ENCODE assay signal across 27 cellular contexts in the genomic region with DNA sequence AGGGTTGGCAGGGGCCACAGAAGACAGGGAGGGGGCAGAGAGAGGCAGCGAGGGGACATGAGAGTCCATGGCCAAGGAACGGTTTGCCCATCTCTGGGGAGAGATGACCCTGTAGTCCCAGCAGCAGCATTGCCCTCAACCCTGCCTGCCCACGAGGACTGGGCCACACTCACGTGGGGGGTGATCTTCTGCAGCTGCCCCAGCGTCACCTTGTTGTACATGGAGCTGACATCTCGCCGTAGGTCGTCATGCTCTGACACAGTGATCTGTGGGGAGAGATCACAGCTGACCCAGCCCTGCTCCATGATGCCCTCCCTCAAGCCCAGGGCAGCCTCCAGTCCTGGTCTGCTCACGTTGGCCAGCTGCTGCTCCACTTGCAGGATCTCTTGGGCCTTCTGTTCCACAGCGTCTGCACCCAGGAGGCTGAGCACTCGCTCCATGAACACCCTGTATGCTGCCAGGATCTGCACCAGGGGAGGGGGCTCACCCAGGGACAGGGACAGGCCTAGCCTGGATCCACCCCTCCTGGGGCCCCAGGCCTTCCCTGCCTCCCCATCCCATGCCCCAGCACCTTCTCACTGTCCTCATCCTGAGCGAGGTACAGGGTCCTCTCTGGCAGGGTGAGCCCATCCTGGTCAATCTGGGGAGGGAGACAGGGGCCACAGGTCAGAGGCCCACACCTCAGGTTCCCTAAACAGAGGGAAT. TPM values are rescaled to one million over a fixed set of nuclear protein-coding genes. Genes with fewer than 3 reads are reported as not detected.
DNase-seq lines count a peak whose midpoint lies in the region; FAIRE-seq and TF ChIP-seq lines count a peak whose summit lies in the region.
"Had no signal": no experiment of that assay in that cellular context is flagged by ENCODE, and none has a peak within 500 bp of the region (broad histone marks: within the 10 kb centered on the region; RNA-seq: fewer than 3 reads in every experiment).

No MANE protein-coding gene starts in this region.

- H2BK20ac ChIP-seq in H1 (ENCODE audit: low read length) = 0 out of 2 replicates have a peak overlapping the region, but pooled peaks have one; percentile 27

- no peak overlapping the region for H3K4ac ChIP-seq in H1 (replicated peaks; ENCODE audit: insufficient read length, low read depth, low read length)

- no peak overlapping the region for H2BK12ac ChIP-seq in H1 (ENCODE audit: low read depth, low read length)

- no peak overlapping the region for H4K91ac ChIP-seq in H1 (replicated peaks; ENCODE audit: insufficient read length, low read length)

- POLR2A ChIA-PET in H1 (lab: Charles Lee; ENCODE audit: partially characterized antibody) = no interaction called here

- no peak overlapping the region for H2BK15ac ChIP-seq in H1 (ENCODE audit: low read length)

- no peak overlapping the region for H2BK120ac ChIP-seq in H1 (replicated peaks; ENCODE audit: low read depth, low read length)

- H3K4me3 ChIP-seq in H1 (ENCODE audit: extremely low read depth in 1 of 4, insufficient read depth in 2 of 4, low read depth in 3 of 4, low read length in 4 of 4) (peak overlapping the region in 3 of 4 experiments; percentile 31 to 62 (median 43); a peak in 3 of 8 replicates), osteoblast (ENCODE audit: insufficient read depth, low read length) (no peak overlapping the region)
- H3K4me3 ChIP-seq: heart left ventricle, psoas muscle had no signal

- H3K27ac ChIP-seq in H1 (ENCODE audit: low read depth, low read length) = no peak overlapping the region
- no peak overlapping the region for H3K27ac ChIP-seq in osteoblast (ENCODE audit: low read depth, low read length)
- H3K27ac ChIP-seq: C4-2B, coronary artery, heart left ventricle, psoas muscle had no signal

- TF ChIP-seq CTCF in H1 (IDR thresholded peaks at IDR 0.05; ENCODE audit: control extremely low read depth in 1 of 3, insufficient read depth in 1 of 3, low read depth in 1 of 3, low read length in 3 of 3) (no peak), osteoblast (IDR thresholded peaks at IDR 0.05; ENCODE audit: extremely low read depth, low read depth, low read length) (no peak)

- H2BK5ac ChIP-seq in H1 (ENCODE audit: low read depth, low read length) = no peak overlapping the region

- peak overlapping the region in 1 of 2 experiments; percentile 56; a peak in 1 of 4 replicates for H3K4me2 ChIP-seq in H1 (ENCODE audit: insufficient read depth in 1 of 2, low read depth in 2 of 2, low read length in 2 of 2)
- no peak overlapping the region for H3K4me2 ChIP-seq in osteoblast (ENCODE audit: insufficient read depth, low read length)

- peaks cover 12% of the 10 kb centered on the region; the same call in 1 of the 2 replicates for H3K23me2 ChIP-seq in H1 (ENCODE audit: low read depth, low read length)

- intact Hi-C loops in activated naive CD4-positive, alpha-beta T cell treated with anti-CD3 and anti-CD28 coated beads for 36 hours (cut with micrococcal nuclease) = no loop called here

- peak; percentile 2 for DNase-seq in activated naive CD4-positive, alpha-beta T cell treated with anti-CD3 and anti-CD28 coated beads for 36 hours
- DNase-seq in activated naive CD4-positive, alpha-beta T cell treated with Interleukin-2 at 50 U/mL for 16 hours = no peak
- DNase-seq in H1 (ENCODE audit: low read depth in 1 of 2, low spot score in 2 of 2) (no peak), osteoblast (ENCODE audit: insufficient read length, low spot score, missing footprints) (peak; percentile 75), NCI-H774 (lab: John Stamatoyannopoulos, UW) (no peak), NCI-H345 treated with DMSO at 0.1 percent for 48 hours (lab: John Stamatoyannopoulos, UW; ENCODE audit: unreplicated experiment) (no peak), hippocampal formation (lab: John Stamatoyannopoulos, UW) (no peak)
- DNase-seq: DMS153; GDM1; NCI-H1105; NCI-H2107; NCI-H524; small intestine; stimulated activated CD4-positive, alpha-beta T cell treated with anti-CD3 and anti-CD28 coated beads, Interleukin-4, amount 100 ng/mL, for 24 hours had no signal

- no peak overlapping the region for H4K5ac ChIP-seq in H1 (ENCODE audit: insufficient read length, low read depth, low read length)

- H3K36me3 ChIP-seq in H1 (ENCODE audit: control insufficient read depth in 2 of 4, insufficient read depth in 4 of 4, low read length in 3 of 4) (peaks cover 0 to 11% (median 0%) of the 10 kb centered on the region in 4 experiments; a peak in 1 of 8 replicates), osteoblast (ENCODE audit: insufficient read depth, low read length) (no peaks in the 10 kb centered on the region)
- H3K36me3 ChIP-seq: heart left ventricle had no signal

- H3K79me2 ChIP-seq in H1 (ENCODE audit: control insufficient read depth in 1 of 2, insufficient read depth in 2 of 2, low read length in 2 of 2) (no peaks in the 10 kb centered on the region), osteoblast (ENCODE audit: insufficient read depth, low read length) (no peaks in the 10 kb centered on the region)

- H3K9ac ChIP-seq in H1 (replicated peaks in 1 of 4; ENCODE audit: extremely low read depth in 1 of 4, low read depth in 3 of 4, low read length in 3 of 4) = no peak overlapping the region

- no peak overlapping the region for H3K23ac ChIP-seq in H1 (ENCODE audit: insufficient read length)

- H3K27me3 Mint-ChIP-seq in activated naive CD4-positive, alpha-beta T cell treated with anti-CD3 and anti-CD28 coated beads for 36 hours (ENCODE audit: low read depth) = peaks cover 31% of the 10 kb centered on the region

- TF ChIP-seq RAD21 in H1 (IDR thresholded peaks at IDR 0.05 in 1 of 2, conservative IDR thresholded peaks at IDR 0.05 in 1 of 2; ENCODE audit: low read depth in 2 of 2, low read length in 2 of 2) = no peak

- H3K4me1 Mint-ChIP-seq in activated naive CD4-positive, alpha-beta T cell treated with anti-CD3 and anti-CD28 coated beads for 36 hours (ENCODE audit: low read depth) = peaks cover 3% of the 10 kb centered on the region

- H4K8ac ChIP-seq in H1 (ENCODE audit: extremely low read depth, insufficient read depth, low read length) = no peak overlapping the region

- CTCF ChIA-PET in activated naive CD4-positive, alpha-beta T cell treated with anti-CD3 and anti-CD28 coated beads for 36 hours (lab: Charles Lee) = interaction anchor here (1.1 kb wide), 1 partner anchor 578 kb away, joined by 3 read pairs; no protein-coding TSS in a partner anchor
- CTCF ChIA-PET in H1 (lab: Charles Lee; ENCODE audit: partially characterized antibody) = interaction anchor here (0.8 to 4.5 kb wide), 12 partner anchors 8 to 585 kb away, joined by 3 to 17 read pairs (median 3); a partner anchor contains a TSS

- no peak overlapping the region for H3K56ac ChIP-seq in H1 (replicated peaks; ENCODE audit: insufficient read length, low read depth, low read length)

- no peak overlapping the region for H2AK5ac ChIP-seq in H1 (ENCODE audit: low read depth, low read length)

- WGBS in H1 (ENCODE audit: extremely low coverage in 1 of 2, insufficient coverage in 1 of 2, insufficient read length in 1 of 2, insufficient replicate concordance in 2 of 2, low coverage in 1 of 2, low lambda C conversion rate in 2 of 2, missing lambda C conversion rate in 1 of 2), 2 experiments = 86% methylated on average over 12 of the region's 12 CpGs; no CpG with 5 or more reads in 1 of the 2 experiments

- peak overlapping the region; percentile 3 for H3K4me3 Mint-ChIP-seq in activated naive CD4-positive, alpha-beta T cell treated with anti-CD3 and anti-CD28 coated beads for 36 hours
- H3K4me3 Mint-ChIP-seq: T-helper 1 cell treated with Interleukin-12 subunit alpha and Interleukin-12 subunit beta and Interleukin-4 antibody, amounts not matched to agents 30 μg/mL and 1 μg/mL, for 36 hours had no signal

- peaks cover 35 to 57% (median 48%) of the 10 kb centered on the region in 4 experiments for H3K27me3 ChIP-seq in H1 (replicated peaks in 1 of 4; ENCODE audit: control insufficient read depth in 3 of 4, extremely low read depth in 1 of 4, insufficient read depth in 3 of 4, low read length in 3 of 4)
- peaks cover 42% of the 10 kb centered on the region for H3K27me3 ChIP-seq in osteoblast (ENCODE audit: insufficient read depth, low read length)

- TF ChIP-seq EP300 in H1 (IDR thresholded peaks at IDR 0.05; ENCODE audit: borderline replicate concordance in 1 of 2, low read depth in 2 of 2, low read length in 2 of 2) = no peak

- H3K4me1 ChIP-seq in H1 (replicated peaks in 1 of 4; ENCODE audit: control insufficient read depth in 3 of 4, insufficient read depth in 4 of 4, low read length in 3 of 4) (peaks cover 0 to 34% (median 20%) of the 10 kb centered on the region in 4 experiments; a peak in 6 of 7 replicates), osteoblast (ENCODE audit: insufficient read depth, low read length) (no peaks in the 10 kb centered on the region)
- H3K4me1 ChIP-seq: psoas muscle had no signal

- H3K36me3 Mint-ChIP-seq in activated naive CD4-positive, alpha-beta T cell treated with anti-CD3 and anti-CD28 coated beads for 36 hours (ENCODE audit: low read depth) = no peaks in the 10 kb centered on the region

- H3K9me3 ChIP-seq in H1 (ENCODE audit: insufficient read depth in 2 of 2, low read depth in 1 of 2, low read length in 1 of 2) (no peaks in the 10 kb centered on the region; a peak in 1 of 4 replicates), osteoblast (ENCODE audit: low read depth, low read length) (no peaks in the 10 kb centered on the region)
- H3K9me3 ChIP-seq: heart left ventricle, psoas muscle had no signal

- TF ChIP-seq POLR2A in Raji (IDR thresholded peaks at IDR 0.05; ENCODE audit: insufficient read depth, low read depth, low read length) = 0 out of 2 replicates have a peak, but pooled peaks have one; percentile 8
- no peak for TF ChIP-seq POLR2A in H1 (IDR thresholded peaks at IDR 0.05; ENCODE audit: control extremely low read depth in 1 of 2, low read depth in 2 of 2, low read length in 2 of 2)

- FAIRE-seq in H1 (lab: Jason Lieb, UNC) = no peak
- FAIRE-seq: GM19239, HTR-8/SVneo, islet of Langerhans, small intestine had no signal

- H2AFZ ChIP-seq in H1 (ENCODE audit: low read length) = no peak overlapping the region
- no peak overlapping the region for H2AFZ ChIP-seq in osteoblast (ENCODE audit: low read length)

- H4K20me1 ChIP-seq in H1 (replicated peaks in 1 of 2; ENCODE audit: control insufficient read depth in 1 of 2, insufficient read depth in 2 of 2, low read length in 2 of 2) = peaks cover 4 to 13% of the 10 kb centered on the region in 2 experiments
- peaks cover 4% of the 10 kb centered on the region for H4K20me1 ChIP-seq in osteoblast (ENCODE audit: insufficient read depth, low read length)

- no peak overlapping the region for H3K14ac ChIP-seq in H1 (ENCODE audit: insufficient read length)

- no peaks in the 10 kb centered on the region for H3K79me1 ChIP-seq in H1 (ENCODE audit: low read depth, low read length)

- H3K27ac Mint-ChIP-seq in activated naive CD4-positive, alpha-beta T cell treated with anti-CD3 and anti-CD28 coated beads for 36 hours = no peak overlapping the region
- H3K27ac Mint-ChIP-seq: activated T-helper 2 cell treated with anti-CD3 and anti-CD28 coated beads, Interferon-gamma antibody, Interleukin-2, Interleukin-4, amounts not matched to agents 10 μg/mL and 5 μg/mL and 100 μg/mL, durations not matched to agents 14 hours and 24 hours and 36 hours; T-helper 1 cell treated with Interleukin-12 subunit alpha and Interleukin-12 subunit beta and Interleukin-4 antibody, amounts not matched to agents 30 μg/mL and 1 μg/mL, for 36 hours had no signal

- H3K18ac ChIP-seq in H1 (ENCODE audit: extremely low read depth, low read length) = no peak overlapping the region

- no peaks in the 10 kb centered on the region for H3K9me3 Mint-ChIP-seq in activated naive CD4-positive, alpha-beta T cell treated with anti-CD3 and anti-CD28 coated beads for 36 hours
- H3K9me3 Mint-ChIP-seq: activated T-helper 2 cell treated with anti-CD3 and anti-CD28 coated beads, Interferon-gamma antibody, Interleukin-2, Interleukin-4, amounts not matched to agents 10 μg/mL and 5 μg/mL and 100 μg/mL, durations not matched to agents 14 hours and 24 hours and 36 hours; T-helper 1 cell treated with Interleukin-12 subunit alpha and Interleukin-12 subunit beta and Interleukin-4 antibody, amounts not matched to agents 30 μg/mL and 1 μg/mL, for 36 hours had no signal

RNA-seq across cellular contexts. Expression of a gene that starts 2.9 kb away (rescaled TPM):
- under 1 TPM in 1 of 2 experiments, not detected in 1; 0.12 TPM for total RNA-seq in activated naive CD4-positive, alpha-beta T cell treated with anti-CD3 and anti-CD28 coated beads for 36 hours
- total RNA-seq in H1 (2021; fragmentation: NEBNext Ultra II Directional; extraction: Animal tissue kit (Norgen Biotek cat#: 25700)) = 6.5 and 7.7 TPM in 2 replicates
- 20.2 and 27.9 TPM in 2 replicates for polyA plus RNA-seq in H1 (2011; rRNA removed)
- polyA plus RNA-seq in H1 (2011; cell fraction: cytosol; rRNA removed) = 18.1 TPM
- polyA plus RNA-seq in H1 (2011; cell fraction: nucleus; rRNA removed) = 86.7 TPM
- 5.2 to 12.4 TPM (median 10.2 TPM) in 4 replicates for polyA plus RNA-seq in H1 (2012, experiment 1 of 2)
- 9.9 TPM for polyA plus RNA-seq in H1 (2012, experiment 2 of 2)
- 8.7 TPM for polyA plus RNA-seq in H1 (2013, experiment 1 of 2)
- 7.6 TPM for polyA plus RNA-seq in H1 (2013, experiment 2 of 2)
- 7.0 and 9.2 TPM in 2 replicates for polyA minus RNA-seq in H1 (2011; rRNA and poly(A)+ RNA removed)
- 7.3 TPM for polyA minus RNA-seq in H1 (2011; cell fraction: cytosol; rRNA and poly(A)+ RNA removed)
- 11.7 TPM for polyA minus RNA-seq in H1 (2011; cell fraction: nucleus; rRNA and poly(A)+ RNA removed)
- total RNA-seq in osteoblast = not detected in 2 replicates
- total RNA-seq: LHCN-M2, lung microvascular endothelial cell had no signal

RNA-seq across cellular contexts. Expression of a gene that starts 28.8 kb away (rescaled TPM):
- total RNA-seq in activated naive CD4-positive, alpha-beta T cell treated with anti-CD3 and anti-CD28 coated beads for 36 hours = not detected
- total RNA-seq in H1 (2021; fragmentation: NEBNext Ultra II Directional; extraction: Animal tissue kit (Norgen Biotek cat#: 25700)) = not detected in 2 replicates
- not detected in 2 replicates for polyA plus RNA-seq in H1 (2011; rRNA removed)
- polyA plus RNA-seq in H1 (2011; cell fraction: cytosol; rRNA removed) = not detected
- polyA plus RNA-seq in H1 (2011; cell fraction: nucleus; rRNA removed) = not detected
- polyA plus RNA-seq in H1 (2012, experiment 1 of 2) = not detected in 4 replicates
- polyA plus RNA-seq in H1 (2012, experiment 2 of 2) = not detected
- not detected for polyA plus RNA-seq in H1 (2013, experiment 1 of 2)
- not detected for polyA plus RNA-seq in H1 (2013, experiment 2 of 2)
- not detected in 2 replicates for polyA minus RNA-seq in H1 (2011; rRNA and poly(A)+ RNA removed)
- polyA minus RNA-seq in H1 (2011; cell fraction: cytosol; rRNA and poly(A)+ RNA removed) = not detected
- polyA minus RNA-seq in H1 (2011; cell fraction: nucleus; rRNA and poly(A)+ RNA removed) = not detected
- not detected in 2 replicates for total RNA-seq in osteoblast
- total RNA-seq: activated T-helper 2 cell treated with anti-CD3 and anti-CD28 coated beads, Interferon-gamma antibody, Interleukin-2, Interleukin-4, amounts not matched to agents 10 μg/mL and 5 μg/mL and 100 μg/mL, durations not matched to agents 14 hours and 24 hours and 36 hours; heart left ventricle; LHCN-M2; lung microvascular endothelial cell; psoas muscle had no signal
- polyA plus RNA-seq: heart left ventricle had no signal

RNA-seq across cellular contexts. Expression of a gene that starts 35.4 kb away (rescaled TPM):
- total RNA-seq in activated naive CD4-positive, alpha-beta T cell treated with anti-CD3 and anti-CD28 coated beads for 36 hours = not detected
- not detected in 2 replicates for total RNA-seq in H1 (2021; fragmentation: NEBNext Ultra II Directional; extraction: Animal tissue kit (Norgen Biotek cat#: 25700))
- polyA plus RNA-seq in H1 (2011; rRNA removed) = 0.03 and 0.11 TPM in 2 replicates
- 0.09 TPM for polyA plus RNA-seq in H1 (2011; cell fraction: cytosol; rRNA removed)
- polyA plus RNA-seq in H1 (2011; cell fraction: nucleus; rRNA removed) = 0.14 TPM
- polyA plus RNA-seq in H1 (2012, experiment 1 of 2) = 0.17 TPM in 1 of 4 replicates, not detected in the others
- polyA plus RNA-seq in H1 (2012, experiment 2 of 2) = not detected
- not detected for polyA plus RNA-seq in H1 (2013, experiment 1 of 2)
- polyA plus RNA-seq in H1 (2013, experiment 2 of 2) = not detected
- not detected in 2 replicates for polyA minus RNA-seq in H1 (2011; rRNA and poly(A)+ RNA removed)
- polyA minus RNA-seq in H1 (2011; cell fraction: cytosol; rRNA and poly(A)+ RNA removed) = not detected
- polyA minus RNA-seq in H1 (2011; cell fraction: nucleus; rRNA and poly(A)+ RNA removed) = not detected
- not detected in 2 replicates for total RNA-seq in osteoblast
- total RNA-seq: activated T-helper 2 cell treated with anti-CD3 and anti-CD28 coated beads, Interferon-gamma antibody, Interleukin-2, Interleukin-4, amounts not matched to agents 10 μg/mL and 5 μg/mL and 100 μg/mL, durations not matched to agents 14 hours and 24 hours and 36 hours; H7; lung microvascular endothelial cell had no signal
- polyA plus RNA-seq: small intestine had no signal

RNA-seq across cellular contexts. Expression of a gene that starts 41.2 kb away (rescaled TPM):
- not detected for total RNA-seq in activated naive CD4-positive, alpha-beta T cell treated with anti-CD3 and anti-CD28 coated beads for 36 hours
- not detected in 2 replicates for total RNA-seq in H1 (2021; fragmentation: NEBNext Ultra II Directional; extraction: Animal tissue kit (Norgen Biotek cat#: 25700))
- 0.11 and 0.24 TPM in 2 replicates for polyA plus RNA-seq in H1 (2011; rRNA removed)
- polyA plus RNA-seq in H1 (2011; cell fraction: cytosol; rRNA removed) = 0.21 TPM
- 0.40 TPM for polyA plus RNA-seq in H1 (2011; cell fraction: nucleus; rRNA removed)
- 0.09 to 0.27 TPM (median 0.13 TPM) in 3 of 4 replicates, not detected in the other for polyA plus RNA-seq in H1 (2012, experiment 1 of 2)
- 0.35 TPM for polyA plus RNA-seq in H1 (2012, experiment 2 of 2)
- 0.12 TPM for polyA plus RNA-seq in H1 (2013, experiment 1 of 2)
- 0.11 TPM for polyA plus RNA-seq in H1 (2013, experiment 2 of 2)
- 0.06 TPM in 1 of 2 replicates, not detected in the other for polyA minus RNA-seq in H1 (2011; rRNA and poly(A)+ RNA removed)
- not detected for polyA minus RNA-seq in H1 (2011; cell fraction: cytosol; rRNA and poly(A)+ RNA removed)
- not detected for polyA minus RNA-seq in H1 (2011; cell fraction: nucleus; rRNA and poly(A)+ RNA removed)
- total RNA-seq in osteoblast = not detected in 2 replicates
- total RNA-seq: activated T-helper 2 cell treated with anti-CD3 and anti-CD28 coated beads, Interferon-gamma antibody, Interleukin-2, Interleukin-4, amounts not matched to agents 10 μg/mL and 5 μg/mL and 100 μg/mL, durations not matched to agents 14 hours and 24 hours and 36 hours; H7; heart left ventricle; lung microvascular endothelial cell had no signal
- polyA plus RNA-seq: heart left ventricle, small intestine had no signal

RNA-seq across cellular contexts. Expression of a gene that starts 54.7 kb away (rescaled TPM):
- total RNA-seq in activated naive CD4-positive, alpha-beta T cell treated with anti-CD3 and anti-CD28 coated beads for 36 hours = not detected
- total RNA-seq in H1 (2021; fragmentation: NEBNext Ultra II Directional; extraction: Animal tissue kit (Norgen Biotek cat#: 25700)) = not detected in 2 replicates
- polyA plus RNA-seq in H1 (2011; rRNA removed) = 0.05 TPM in 2 replicates
- 0.08 TPM for polyA plus RNA-seq in H1 (2011; cell fraction: cytosol; rRNA removed)
- polyA plus RNA-seq in H1 (2011; cell fraction: nucleus; rRNA removed) = 0.14 TPM
- 0.09 to 0.12 TPM in 2 of 4 replicates, not detected in the others for polyA plus RNA-seq in H1 (2012, experiment 1 of 2)
- not detected for polyA plus RNA-seq in H1 (2012, experiment 2 of 2)
- polyA plus RNA-seq in H1 (2013, experiment 1 of 2) = 0.02 TPM
- not detected for polyA plus RNA-seq in H1 (2013, experiment 2 of 2)
- not detected in 2 replicates for polyA minus RNA-seq in H1 (2011; rRNA and poly(A)+ RNA removed)
- polyA minus RNA-seq in H1 (2011; cell fraction: cytosol; rRNA and poly(A)+ RNA removed) = not detected
- polyA minus RNA-seq in H1 (2011; cell fraction: nucleus; rRNA and poly(A)+ RNA removed) = not detected
- not detected in 2 replicates for total RNA-seq in osteoblast
- total RNA-seq: activated T-helper 2 cell treated with anti-CD3 and anti-CD28 coated beads, Interferon-gamma antibody, Interleukin-2, Interleukin-4, amounts not matched to agents 10 μg/mL and 5 μg/mL and 100 μg/mL, durations not matched to agents 14 hours and 24 hours and 36 hours; H7; heart left ventricle; lung microvascular endothelial cell had no signal
- polyA plus RNA-seq: heart left ventricle, small intestine had no signal

Comparison
In these comparisons a context has a peak if more than half of its experiments do, and no peak if none do; other contexts are left out.
1. DNase-seq: peak in activated naive CD4-positive, alpha-beta T cell treated with anti-CD3 and anti-CD28 coated beads for 36 hours (single experiment) and osteoblast (single experiment); none in activated naive CD4-positive, alpha-beta T cell treated with Interleukin-2 at 50 U/mL for 16 hours (single experiment), H1 (0 of 2), NCI-H774 (single experiment), NCI-H345 treated with DMSO at 0.1 percent for 48 hours (single experiment) and hippocampal formation (0 of 2).